ENCODE assay signal across 8 cellular contexts in the genomic region with DNA sequence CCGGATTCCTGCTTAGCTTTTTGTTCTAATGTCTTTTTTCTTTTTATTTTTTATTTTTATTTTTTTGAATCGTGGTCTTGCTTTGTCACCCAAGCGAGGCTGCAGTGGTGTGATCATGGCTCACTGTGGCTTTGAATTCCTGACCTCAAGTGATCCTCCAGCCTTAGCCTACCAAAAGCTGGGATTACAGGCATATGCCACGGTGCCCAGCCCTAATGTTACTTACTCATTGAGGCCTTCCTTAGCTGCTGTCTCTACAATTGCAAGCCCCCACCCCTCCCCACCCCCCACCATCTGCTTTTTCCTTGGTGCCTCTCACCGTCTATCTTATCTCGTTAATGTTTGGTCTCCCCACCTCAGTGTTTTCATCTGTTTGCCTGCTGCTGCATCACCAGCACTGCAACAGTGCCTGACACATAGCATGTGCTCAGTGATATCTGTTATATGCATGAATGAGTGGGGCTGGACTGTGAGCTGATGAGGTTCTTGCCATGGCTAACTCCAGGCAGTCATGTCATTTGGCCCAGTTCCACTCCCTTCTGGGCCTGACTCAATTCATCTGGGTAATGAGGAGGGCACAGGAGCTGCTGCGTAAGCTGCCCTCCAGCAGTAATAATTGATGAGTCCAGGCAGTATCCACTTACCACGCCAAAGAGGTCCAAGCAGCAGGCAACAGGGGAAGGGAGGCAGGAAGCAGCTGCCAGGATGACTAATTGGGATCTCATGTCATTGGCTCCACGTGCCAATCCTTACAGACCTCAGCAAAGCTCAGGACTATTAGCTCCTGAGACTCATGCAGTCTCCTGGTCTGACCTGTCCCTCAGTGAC. TPM values are rescaled to one million over a fixed set of nuclear protein-coding genes. Genes with fewer than 3 reads are reported as not detected.
DNase-seq lines count a peak whose midpoint lies in the region; ATAC-seq and TF ChIP-seq lines count a peak whose summit lies in the region.

No MANE protein-coding gene starts in this region.

- no peaks in the 10 kb centered on the region for H3K36me3 ChIP-seq in brain microvascular endothelial cell (replicated peaks)
- no peaks in the 10 kb centered on the region for H3K36me3 ChIP-seq in mesenchymal stem cell (ENCODE audit: control insufficient read depth in 1 of 2, insufficient read depth in 2 of 2, low read depth in 1 of 2, low read length in 2 of 2)

- H2AK5ac ChIP-seq in mesenchymal stem cell (ENCODE audit: low read length, severe bottlenecking): no peak overlapping the region

- H3K4me3 Mint-ChIP-seq in activated CD4-positive, alpha-beta memory T cell treated with anti-CD3 and anti-CD28 coated beads for 36 hours: no peak overlapping the region

- H4K91ac ChIP-seq in mesenchymal stem cell (ENCODE audit: low read length): peak overlapping the region; percentile 83

- intact Hi-C loops in activated CD4-positive, alpha-beta memory T cell treated with anti-CD3 and anti-CD28 coated beads for 36 hours (cut with micrococcal nuclease): no loop called here

- CTCF ChIA-PET in activated CD4-positive, alpha-beta memory T cell treated with anti-CD3 and anti-CD28 coated beads for 36 hours (lab: Charles Lee): interaction anchor here (0.5 kb wide), 1 partner anchor 135 kb away, joined by 3 read pairs; no protein-coding TSS in a partner anchor

- H2AFZ ChIP-seq in mesenchymal stem cell (ENCODE audit: low read depth, low read length): no peak overlapping the region

- H3K27ac ChIP-seq in brain microvascular endothelial cell: no peak overlapping the region
- peak overlapping the region; percentile 80 for H3K27ac ChIP-seq in mesenchymal stem cell (ENCODE audit: low read length, poor library complexity, severe bottlenecking)

- peak overlapping the region; percentile 55 for H2BK15ac ChIP-seq in mesenchymal stem cell (ENCODE audit: low read depth, poor library complexity, severe bottlenecking)

- peak overlapping the region; percentile 23 to 95 for H2BK12ac ChIP-seq in mesenchymal stem cell (ENCODE audit: low read length in 2 of 2)

- POLR2A ChIA-PET in activated CD4-positive, alpha-beta memory T cell treated with anti-CD3 and anti-CD28 coated beads for 36 hours (lab: Charles Lee): no interaction called here

- H3K27me3 Mint-ChIP-seq in activated CD4-positive, alpha-beta memory T cell treated with anti-CD3 and anti-CD28 coated beads for 36 hours: no peaks in the 10 kb centered on the region

- H3K18ac ChIP-seq in mesenchymal stem cell (ENCODE audit: low read depth in 1 of 2, low read length in 2 of 2): peak overlapping the region; percentile 89

- H3K9me3 Mint-ChIP-seq in activated CD4-positive, alpha-beta memory T cell treated with anti-CD3 and anti-CD28 coated beads for 36 hours: no peaks in the 10 kb centered on the region

- H3K9ac ChIP-seq in mesenchymal stem cell (ENCODE audit: low read length): peak overlapping the region; percentile 80

- peak; percentile 52 for DNase-seq in CD1c-positive myeloid dendritic cell (ENCODE audit: extremely low spot score)
- DNase-seq in NCI-H2029 treated with DMSO at 0.1 percent for 48 hours (lab: John Stamatoyannopoulos, UW): peak; percentile 56
- peak; percentile 75 for DNase-seq in brain microvascular endothelial cell
- peak; percentile 93 for DNase-seq in mesenchymal stem cell
- no peak for DNase-seq in putamen (ENCODE audit: low spot score)
- DNase-seq in cerebellar nuclear complex (lab: John Stamatoyannopoulos, UW): no peak
- no peak for DNase-seq in activated CD4-positive, alpha-beta memory T cell treated with anti-CD3 and anti-CD28 coated beads for 36 hours

- no peaks in the 10 kb centered on the region for H3K79me1 ChIP-seq in mesenchymal stem cell (replicated peaks; ENCODE audit: low read length, poor library complexity, severe bottlenecking)

- in situ Hi-C loops in brain microvascular endothelial cell (cut with HindIII; ENCODE audit: low pct_ligation_motif_present, low sequenced_read_pairs): no loop called here

- no peak for TF ChIP-seq CTCF in brain microvascular endothelial cell (IDR thresholded peaks at IDR 0.05; ENCODE audit: low read depth, low read length, missing control alignments)

- H3K4me2 ChIP-seq in mesenchymal stem cell (ENCODE audit: low read length, poor library complexity, severe bottlenecking): peak overlapping the region; percentile 7

- no peaks in the 10 kb centered on the region for H3K9me3 ChIP-seq in mesenchymal stem cell (ENCODE audit: control insufficient read depth, low read length)

- peak overlapping the region in 1 of 2 experiments; percentile 2 for H3K14ac ChIP-seq in mesenchymal stem cell (ENCODE audit: low read length in 2 of 2)

- H3K23ac ChIP-seq in mesenchymal stem cell (ENCODE audit: low read length in 2 of 2): no peak overlapping the region

- H3K4me3 ChIP-seq in brain microvascular endothelial cell (ENCODE audit: low read depth, low read length) (no peak overlapping the region), mesenchymal stem cell (ENCODE audit: insufficient read depth in 1 of 2, low read depth in 1 of 2, low read length in 2 of 2) (no peak overlapping the region)

- H3K4me1 Mint-ChIP-seq in activated CD4-positive, alpha-beta memory T cell treated with anti-CD3 and anti-CD28 coated beads for 36 hours (ENCODE audit: low read depth): no peaks in the 10 kb centered on the region

- 35% methylated on average over 8 of the region's 9 CpGs for WGBS in mesenchymal stem cell

- no peak overlapping the region for H3K27ac Mint-ChIP-seq in activated CD4-positive, alpha-beta memory T cell treated with anti-CD3 and anti-CD28 coated beads for 36 hours

- peak overlapping the region; percentile 76 for H4K8ac ChIP-seq in mesenchymal stem cell (ENCODE audit: low read length)

- H2BK120ac ChIP-seq in mesenchymal stem cell (ENCODE audit: low read depth, low read length): peak overlapping the region; percentile 74

- no peak overlapping the region for H2BK5ac ChIP-seq in mesenchymal stem cell (ENCODE audit: low read depth, low read length, poor library complexity, severe bottlenecking)

- no peak for ATAC-seq in GM19324 (IDR thresholded peaks at IDR 0.05; ENCODE audit: low FRiP score, unreplicated experiment)

- H3K27me3 ChIP-seq in brain microvascular endothelial cell (replicated peaks): no peaks in the 10 kb centered on the region
- H3K27me3 ChIP-seq in mesenchymal stem cell (ENCODE audit: control insufficient read depth in 1 of 2, insufficient read depth in 1 of 2, low read length in 2 of 2): no peaks in the 10 kb centered on the region

- H3K36me3 Mint-ChIP-seq in activated CD4-positive, alpha-beta memory T cell treated with anti-CD3 and anti-CD28 coated beads for 36 hours: no peaks in the 10 kb centered on the region

- H3K4me1 ChIP-seq in mesenchymal stem cell (ENCODE audit: control insufficient read depth, insufficient read depth, low read depth, low read length): peaks cover 19% of the 10 kb centered on the region

- H3K4ac ChIP-seq in mesenchymal stem cell (ENCODE audit: low read depth in 1 of 2, low read length in 2 of 2): peak overlapping the region; percentile 5 to 67

RNA-seq across cellular contexts. Expression of a gene that starts 34.3 kb away (rescaled TPM):
- polyA plus RNA-seq in mesenchymal stem cell (2013, experiment 1 of 2): 181 TPM
- 182 TPM for polyA plus RNA-seq in mesenchymal stem cell (2013, experiment 2 of 2)
- 100 to 1,000 TPM; 196 to 208 TPM for total RNA-seq in activated CD4-positive, alpha-beta memory T cell treated with anti-CD3 and anti-CD28 coated beads for 36 hours

RNA-seq across cellular contexts. Expression of a gene that starts 56.6 kb away (rescaled TPM):
- 39.8 TPM for polyA plus RNA-seq in mesenchymal stem cell (2013, experiment 1 of 2)
- polyA plus RNA-seq in mesenchymal stem cell (2013, experiment 2 of 2): 41.1 TPM
- 10 to 100 TPM; 24.2 to 25.2 TPM for total RNA-seq in activated CD4-positive, alpha-beta memory T cell treated with anti-CD3 and anti-CD28 coated beads for 36 hours

Comparison
In these comparisons a context has a peak if more than half of its experiments do, and no peak if none do; other contexts are left out.
1. DNase-seq: peak in CD1c-positive myeloid dendritic cell (single experiment), NCI-H2029 treated with DMSO at 0.1 percent for 48 hours (single experiment), brain microvascular endothelial cell (single experiment) and mesenchymal stem cell (single experiment); none in putamen (single experiment), cerebellar nuclear complex (0 of 2) and activated CD4-positive, alpha-beta memory T cell treated with anti-CD3 and anti-CD28 coated beads for 36 hours (single experiment).